In genomic region chr14:60051690-60052324, GRCh38 we compare ENCODE assay signal across 11 cellular contexts. TPM values are rescaled to one million over a fixed set of nuclear protein-coding genes. Genes with fewer than 3 reads are reported as not detected.
A peak's percentile ranks its signal among the peaks of the same experiment; 100 is the strongest.
DNase-seq lines count a peak whose midpoint lies in the region; ATAC-seq and TF ChIP-seq lines count a peak whose summit lies in the region.
"Had no signal": no experiment of that assay in that cellular context is flagged by ENCODE, and none has a peak within 500 bp of the region (broad histone marks: within the 10 kb centered on the region; RNA-seq: fewer than 3 reads in every experiment).

No MANE protein-coding gene starts in this region.

- no peak overlapping the region for H3K27ac Mint-ChIP-seq in osteocyte (ENCODE audit: unreplicated experiment)
- H3K27ac Mint-ChIP-seq: immature natural killer cell had no signal

- H3K9me3 Mint-ChIP-seq in osteocyte (ENCODE audit: unreplicated experiment): peaks cover 5% of the 10 kb centered on the region
- H3K9me3 Mint-ChIP-seq: immature natural killer cell had no signal

- no peaks in the 10 kb centered on the region for H3K36me3 ChIP-seq in osteoblast (ENCODE audit: insufficient read depth, low read length)

- peaks cover 27% of the 10 kb centered on the region for H3K27me3 Mint-ChIP-seq in osteocyte (ENCODE audit: unreplicated experiment)

- in situ Hi-C loops in astrocyte of the spinal cord (cut with HindIII; ENCODE audit: low sequenced_read_pairs): no loop called here

- no peaks in the 10 kb centered on the region for H3K9me3 ChIP-seq in osteoblast (ENCODE audit: low read depth, low read length)
- H3K9me3 ChIP-seq: A549 had no signal

- no peaks in the 10 kb centered on the region for H3K36me3 Mint-ChIP-seq in osteocyte (ENCODE audit: unreplicated experiment)

- H3K4me1 ChIP-seq in osteoblast (ENCODE audit: insufficient read depth, low read length): peaks cover 5% of the 10 kb centered on the region
- H3K4me1 ChIP-seq: A549 had no signal

- no peaks in the 10 kb centered on the region for H4K20me1 ChIP-seq in osteoblast (ENCODE audit: insufficient read depth, low read length)

- peak overlapping the region; percentile 59 for H2AFZ ChIP-seq in osteoblast (ENCODE audit: low read length)

- H3K4me3 ChIP-seq in astrocyte of the spinal cord (ENCODE audit: low read depth, low read length) (no peak overlapping the region), osteoblast (ENCODE audit: insufficient read depth, low read length) (peak overlapping the region; percentile 53)
- H3K4me3 ChIP-seq: A549 had no signal

- H3K4me1 Mint-ChIP-seq in osteocyte (ENCODE audit: unreplicated experiment): peaks cover 1% of the 10 kb centered on the region

- no peak overlapping the region for H3K27ac ChIP-seq in osteoblast (ENCODE audit: low read depth, low read length)
- H3K27ac ChIP-seq: A549 had no signal

- H3K4me3 Mint-ChIP-seq in osteocyte (ENCODE audit: unreplicated experiment): no peak overlapping the region
- H3K4me3 Mint-ChIP-seq: immature natural killer cell had no signal

- no peaks in the 10 kb centered on the region for H3K27me3 ChIP-seq in osteoblast (ENCODE audit: insufficient read depth, low read length)

- H3K4me2 ChIP-seq in osteoblast (ENCODE audit: insufficient read depth, low read length): peak overlapping the region; percentile 72
- H3K4me2 ChIP-seq: A549 had no signal

- TF ChIP-seq CTCF in astrocyte of the spinal cord (IDR thresholded peaks at IDR 0.05; ENCODE audit: low read depth, low read length) (no peak), osteoblast (IDR thresholded peaks at IDR 0.05; ENCODE audit: extremely low read depth, low read depth, low read length) (no peak), osteocyte (IDR thresholded peaks at IDR 0.05) (no peak)

- ATAC-seq in GM21717 (IDR thresholded peaks at IDR 0.05; ENCODE audit: unreplicated experiment): no peak
- ATAC-seq: A549 had no signal

- H3K79me2 ChIP-seq in osteoblast (ENCODE audit: insufficient read depth, low read length): no peaks in the 10 kb centered on the region

- peak; percentile 3 for DNase-seq in activated CD4-positive, alpha-beta T cell treated with anti-CD3 and anti-CD28 coated beads for 48 hours
- DNase-seq in activated CD4-positive, alpha-beta T cell treated with anti-CD3 and anti-CD28 coated beads, Interleukin-2, amount 50 U/mL, for 1 hour: no peak
- DNase-seq in HS-5 (ENCODE audit: low read depth) (peak; percentile 3), astrocyte of the spinal cord (ENCODE audit: low read depth, low spot score) (peak; percentile 35), osteoblast (ENCODE audit: insufficient read length, low spot score, missing footprints) (peak; percentile 48), osteocyte (ENCODE audit: extremely low spot score, unreplicated experiment) (no peak), NCI-H1417 treated with DMSO at 0.1 percent for 48 hours (lab: John Stamatoyannopoulos, UW) (no peak)
- DNase-seq: immature natural killer cell, NCI-H226 had no signal

RNA-seq across cellular contexts. Expression of gene PCNX4, which starts 39.9 kb away (rescaled TPM):
- 86.3 and 101 TPM in 2 replicates for total RNA-seq in osteoblast
- total RNA-seq in osteocyte: 56.0 and 57.8 TPM in 2 replicates

Comparison
In these comparisons a context has a peak if more than half of its experiments do, and no peak if none do; other contexts are left out.
1. DNase-seq: peak in activated CD4-positive, alpha-beta T cell treated with anti-CD3 and anti-CD28 coated beads for 48 hours (single experiment), HS-5 (single experiment), astrocyte of the spinal cord (single experiment) and osteoblast (single experiment); none in activated CD4-positive, alpha-beta T cell treated with anti-CD3 and anti-CD28 coated beads, Interleukin-2, amount 50 U/mL, for 1 hour (single experiment), osteocyte (single experiment) and NCI-H1417 treated with DMSO at 0.1 percent for 48 hours (single experiment).